ENCODE assay signal across 36 cellular contexts in the genomic region with DNA sequence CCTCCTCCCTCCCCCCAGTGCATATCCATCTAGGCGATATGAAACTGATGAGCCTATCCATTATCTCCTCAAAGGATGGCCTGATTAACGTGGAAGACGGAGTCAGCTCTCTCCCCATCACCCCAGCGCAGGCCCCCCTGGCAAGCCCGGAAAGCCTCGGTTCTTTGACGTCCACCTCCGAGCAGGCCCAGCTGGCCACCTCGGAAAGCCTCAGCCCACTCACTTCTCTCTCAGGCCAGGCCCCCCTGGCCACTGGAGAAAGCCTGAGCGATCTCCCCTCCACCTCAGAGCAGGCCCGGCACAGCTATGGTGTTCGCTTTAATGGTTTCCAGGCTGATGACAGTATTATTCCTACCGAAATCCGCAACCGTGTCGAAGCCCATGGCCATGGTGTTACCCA. TPM values are rescaled to one million over a fixed set of nuclear protein-coding genes. Genes with fewer than 3 reads are reported as not detected.
DNase-seq lines count a peak whose midpoint lies in the region; TF ChIP-seq lines count a peak whose summit lies in the region.
"Had no signal": no experiment of that assay in that cellular context is flagged by ENCODE, and none has a peak within 500 bp of the region (broad histone marks: within the 10 kb centered on the region; RNA-seq: fewer than 3 reads in every experiment).

No MANE protein-coding gene starts in this region.

- H3K27me3 Mint-ChIP-seq in osteocyte (ENCODE audit: unreplicated experiment), result no peaks in the 10 kb centered on the region
- H3K27me3 Mint-ChIP-seq: B cell; CD4-positive, CD25-positive, alpha-beta regulatory T cell had no signal

- intact Hi-C loops in posterior vena cava (cut with DNase I), result no loop called here

- no peaks in the 10 kb centered on the region for H3K36me3 Mint-ChIP-seq in osteocyte (ENCODE audit: unreplicated experiment)
- H3K36me3 Mint-ChIP-seq: CD14-positive monocyte; CD4-positive, alpha-beta memory T cell; CD4-positive, CD25-positive, alpha-beta regulatory T cell; CD8-positive, alpha-beta memory T cell; CD8-positive, alpha-beta T cell had no signal

- no peak overlapping the region for H3K4me3 Mint-ChIP-seq in osteocyte (ENCODE audit: unreplicated experiment)
- H3K4me3 Mint-ChIP-seq: B cell; CD14-positive monocyte; CD4-positive, alpha-beta memory T cell; CD4-positive, alpha-beta T cell; CD4-positive, CD25-positive, alpha-beta regulatory T cell; CD8-positive, alpha-beta memory T cell; CD8-positive, alpha-beta T cell had no signal

- no peak overlapping the region for H3K4me3 ChIP-seq in coronary artery
- H3K4me3 ChIP-seq: A549; BLaER1; BLaER1 treated with 17β-estradiol and CSF1 and Interleukin-3, amounts not matched to agents 10 nM and 100 nM had no signal

- H3K27ac Mint-ChIP-seq in osteocyte (ENCODE audit: unreplicated experiment), result no peak overlapping the region
- H3K27ac Mint-ChIP-seq: B cell; CD4-positive, alpha-beta memory T cell; CD4-positive, alpha-beta T cell; CD4-positive, CD25-positive, alpha-beta regulatory T cell; CD8-positive, alpha-beta memory T cell; CD8-positive, alpha-beta T cell had no signal

- H3K27ac ChIP-seq in coronary artery, result no peak overlapping the region
- H3K27ac ChIP-seq: 22Rv1; A549; BLaER1; BLaER1 treated with 17β-estradiol and CSF1 and Interleukin-3, amounts not matched to agents 10 nM and 100 nM; C4-2B had no signal

- DNase-seq in coronary artery (ENCODE audit: low spot score) (peak; percentile 46), osteocyte (ENCODE audit: extremely low spot score, unreplicated experiment) (peak; percentile 80), posterior vena cava (ENCODE audit: low spot score) (peak; percentile 70), SKM-1 (lab: John Stamatoyannopoulos, UW; ENCODE audit: unreplicated experiment) (no peak), T1000 (lab: John Stamatoyannopoulos, UW) (no peak)
- DNase-seq in stimulated activated naive CD4-positive, alpha-beta T cell (lab: John Stamatoyannopoulos, UW), result no peak
- DNase-seq: 8988T; ACHN; AML-193; BE2C; C1 segment of cervical spinal cord; Caco-2; Calu3; CD4-positive, alpha-beta memory T cell; CD4-positive, alpha-beta T cell; CD4-positive, CD25-positive, alpha-beta regulatory T cell; CD8-positive, alpha-beta memory T cell; CD8-positive, alpha-beta T cell; COR-L47; DMS 273 treated with DMSO at 0.1 percent for 48 hours; DMS153; DMS53; DMS79; DMS79 treated with DMSO at 0.1 percent for 48 hours; DND-41; EL had no signal

- H3K9me3 Mint-ChIP-seq in osteocyte (ENCODE audit: unreplicated experiment), result peaks cover 14% of the 10 kb centered on the region
- H3K9me3 Mint-ChIP-seq: CD4-positive, alpha-beta T cell; CD8-positive, alpha-beta T cell had no signal

- H3K4me1 Mint-ChIP-seq in osteocyte (ENCODE audit: unreplicated experiment), result no peaks in the 10 kb centered on the region
- H3K4me1 Mint-ChIP-seq: B cell; CD14-positive monocyte; CD4-positive, alpha-beta memory T cell; CD4-positive, CD25-positive, alpha-beta regulatory T cell; CD8-positive, alpha-beta memory T cell had no signal

- TF ChIP-seq CTCF in coronary artery (IDR thresholded peaks at IDR 0.05) (no peak), osteocyte (IDR thresholded peaks at IDR 0.05) (no peak)

RNA-seq across cellular contexts. Expression of a gene that starts 14.8 kb away (rescaled TPM):
- not detected in 2 replicates for total RNA-seq in osteocyte
- total RNA-seq in posterior vena cava, result not detected
- total RNA-seq: A172; A673; B cell; Caco-2; Calu3; CD4-positive, alpha-beta memory T cell; CD4-positive, alpha-beta T cell; CD4-positive, CD25-positive, alpha-beta regulatory T cell; CD8-positive, alpha-beta memory T cell; CD8-positive, alpha-beta T cell had no signal

RNA-seq across cellular contexts. Expression of a gene that starts 46.1 kb away (rescaled TPM):
- total RNA-seq in osteocyte, result not detected in 2 replicates
- total RNA-seq in posterior vena cava, result not detected
- total RNA-seq: A673; B cell; Caco-2; Calu3; CD4-positive, alpha-beta memory T cell; CD4-positive, alpha-beta T cell; CD4-positive, CD25-positive, alpha-beta regulatory T cell; CD8-positive, alpha-beta memory T cell; CD8-positive, alpha-beta T cell had no signal

RNA-seq across cellular contexts. Expression of a gene that starts 56.6 kb away (rescaled TPM):
- total RNA-seq in osteocyte (not detected in 2 replicates), posterior vena cava (not detected)
- total RNA-seq: A172; A673; B cell; Caco-2; Calu3; CD4-positive, alpha-beta memory T cell; CD4-positive, alpha-beta T cell; CD4-positive, CD25-positive, alpha-beta regulatory T cell; CD8-positive, alpha-beta memory T cell; CD8-positive, alpha-beta T cell; Daoy had no signal

Comparison
In these comparisons a context has a peak if more than half of its experiments do, and no peak if none do; other contexts are left out.
1. DNase-seq: peak in coronary artery (single experiment), osteocyte (single experiment) and posterior vena cava (single experiment); none in SKM-1 (single experiment), T1000 (single experiment) and stimulated activated naive CD4-positive, alpha-beta T cell (0 of 6).